In genomic region chr20:63134201-63134612, GRCh38 we compare ENCODE assay signal across 15 cellular contexts.
DNase-seq lines count a peak whose midpoint lies in the region; ATAC-seq and TF ChIP-seq lines count a peak whose summit lies in the region.
"Had no signal": no experiment of that assay in that cellular context is flagged by ENCODE, and none has a peak within 500 bp of the region (broad histone marks: within the 10 kb centered on the region; RNA-seq: fewer than 3 reads in every experiment).

No MANE protein-coding gene starts in this region.

- H3K27me3 Mint-ChIP-seq in activated CD8-positive, alpha-beta T cell treated with anti-CD3 and anti-CD28 coated beads for 36 hours: peaks cover 14% of the 10 kb centered on the region
- H3K27me3 Mint-ChIP-seq in natural killer cell treated with Interleukin-12 subunit alpha and Interleukin-12 subunit beta and Interleukin-15 and Interleukin-18, amount 100 ng/mL, for 72 hours: peaks cover 3 to 4% of the 10 kb centered on the region in 2 donors

- TF ChIP-seq CTCF in activated CD8-positive, alpha-beta T cell treated with anti-CD3 and anti-CD28 coated beads for 36 hours (IDR thresholded peaks at IDR 0.05): no peak

- DNase-seq in activated CD4-positive, CD25-positive, alpha-beta regulatory T cell treated with anti-CD3 and anti-CD28 coated beads, Interleukin-2, amount 50 U/mL, for 72 hours: peak; percentile 35
- DNase-seq in activated CD4-positive, CD25-positive, alpha-beta regulatory T cell (lab: John Stamatoyannopoulos, UW): no peak
- DNase-seq in Caki2 (ENCODE audit: low read depth): peak; percentile 18
- peak; percentile 24 for DNase-seq in activated CD8-positive, alpha-beta T cell treated with anti-CD3 and anti-CD28 coated beads for 36 hours
- peak; percentile 46 for DNase-seq in natural killer cell treated with Interleukin-12 subunit alpha and Interleukin-12 subunit beta and Interleukin-15 and Interleukin-18, amount 100 ng/mL, for 72 hours (ENCODE audit: low spot score)
- DNase-seq: amygdala, colonic mucosa, IMR-90, NCI-H1105 had no signal

- H3K27ac Mint-ChIP-seq in activated CD8-positive, alpha-beta T cell treated with anti-CD3 and anti-CD28 coated beads for 36 hours: no peak overlapping the region
- no peak overlapping the region for H3K27ac Mint-ChIP-seq in natural killer cell treated with Interleukin-12 subunit alpha and Interleukin-12 subunit beta and Interleukin-15 and Interleukin-18, amount 100 ng/mL, for 72 hours
- H3K27ac Mint-ChIP-seq: CD8-positive, alpha-beta memory T cell; type B pancreatic cell had no signal

- no peaks in the 10 kb centered on the region for H3K4me1 Mint-ChIP-seq in activated CD8-positive, alpha-beta T cell treated with anti-CD3 and anti-CD28 coated beads for 36 hours (ENCODE audit: low read depth)
- H3K4me1 Mint-ChIP-seq in natural killer cell treated with Interleukin-12 subunit alpha and Interleukin-12 subunit beta and Interleukin-15 and Interleukin-18, amount 100 ng/mL, for 72 hours (ENCODE audit: low read depth in 2 of 2): no peaks in the 10 kb centered on the region
- H3K4me1 Mint-ChIP-seq: CD8-positive, alpha-beta memory T cell had no signal

- in situ Hi-C loops in Caki2 (cut with HindIII; ENCODE audit: low pct_unique_long_range_greater_than_20kb, low sequenced_read_pairs): no loop called here

- no peak overlapping the region for H3K4me3 Mint-ChIP-seq in activated CD8-positive, alpha-beta T cell treated with anti-CD3 and anti-CD28 coated beads for 36 hours
- H3K4me3 Mint-ChIP-seq in natural killer cell treated with Interleukin-12 subunit alpha and Interleukin-12 subunit beta and Interleukin-15 and Interleukin-18, amount 100 ng/mL, for 72 hours: no peak overlapping the region
- H3K4me3 Mint-ChIP-seq: CD8-positive, alpha-beta memory T cell; type B pancreatic cell had no signal

- POLR2A ChIA-PET in activated CD8-positive, alpha-beta T cell treated with anti-CD3 and anti-CD28 coated beads for 36 hours (lab: Charles Lee): no interaction called here

- H3K9me3 Mint-ChIP-seq in activated CD8-positive, alpha-beta T cell treated with anti-CD3 and anti-CD28 coated beads for 36 hours: no peaks in the 10 kb centered on the region
- H3K9me3 Mint-ChIP-seq in natural killer cell treated with Interleukin-12 subunit alpha and Interleukin-12 subunit beta and Interleukin-15 and Interleukin-18, amount 100 ng/mL, for 72 hours: no peaks in the 10 kb centered on the region
- H3K9me3 Mint-ChIP-seq: CD8-positive, alpha-beta memory T cell; type B pancreatic cell had no signal

- CTCF ChIA-PET in activated CD8-positive, alpha-beta T cell treated with anti-CD3 and anti-CD28 coated beads for 36 hours (lab: Charles Lee): no interaction called here

- intact Hi-C loops in activated CD8-positive, alpha-beta T cell treated with anti-CD3 and anti-CD28 coated beads for 36 hours (cut with micrococcal nuclease): no loop called here

- ATAC-seq in activated CD8-positive, alpha-beta T cell treated with anti-CD3 and anti-CD28 coated beads for 36 hours: peak; percentile 64
- ATAC-seq in natural killer cell treated with Interleukin-12 subunit alpha and Interleukin-12 subunit beta and Interleukin-15 and Interleukin-18, amount 100 ng/mL, for 72 hours: peak; percentile 34 to 55
- ATAC-seq in HG02981 (IDR thresholded peaks at IDR 0.05; ENCODE audit: unreplicated experiment) (no peak), GM18517 (IDR thresholded peaks at IDR 0.05; ENCODE audit: unreplicated experiment) (no peak), GM21737 (IDR thresholded peaks at IDR 0.05; ENCODE audit: unreplicated experiment) (no peak)
- ATAC-seq: SK-N-SH treated with all-trans-retinoic acid at 6 μM for 48 hours had no signal

- H3K36me3 Mint-ChIP-seq in activated CD8-positive, alpha-beta T cell treated with anti-CD3 and anti-CD28 coated beads for 36 hours (ENCODE audit: low read depth): no peaks in the 10 kb centered on the region
- no peaks in the 10 kb centered on the region for H3K36me3 Mint-ChIP-seq in natural killer cell treated with Interleukin-12 subunit alpha and Interleukin-12 subunit beta and Interleukin-15 and Interleukin-18, amount 100 ng/mL, for 72 hours
- H3K36me3 Mint-ChIP-seq: CD8-positive, alpha-beta memory T cell; type B pancreatic cell had no signal

Comparison
In these comparisons a context has a peak if more than half of its experiments do, and no peak if none do; other contexts are left out.
1. DNase-seq: peak in activated CD4-positive, CD25-positive, alpha-beta regulatory T cell treated with anti-CD3 and anti-CD28 coated beads, Interleukin-2, amount 50 U/mL, for 72 hours (single experiment), Caki2 (single experiment), activated CD8-positive, alpha-beta T cell treated with anti-CD3 and anti-CD28 coated beads for 36 hours (single experiment) and natural killer cell treated with Interleukin-12 subunit alpha and Interleukin-12 subunit beta and Interleukin-15 and Interleukin-18, amount 100 ng/mL, for 72 hours (single experiment); none in activated CD4-positive, CD25-positive, alpha-beta regulatory T cell (0 of 4).
2. ATAC-seq: peak in activated CD8-positive, alpha-beta T cell treated with anti-CD3 and anti-CD28 coated beads for 36 hours (single experiment) and natural killer cell treated with Interleukin-12 subunit alpha and Interleukin-12 subunit beta and Interleukin-15 and Interleukin-18, amount 100 ng/mL, for 72 hours (2 of 2); none in HG02981 (single experiment), GM18517 (single experiment) and GM21737 (single experiment).